Comparison of ENCODE assay signal across 14 cellular contexts in genomic region chr6:165184192-165184979, GRCh38.
DNase-seq lines count a peak whose midpoint lies in the region; ATAC-seq, FAIRE-seq and TF ChIP-seq lines count a peak whose summit lies in the region.
"Had no signal": no experiment of that assay in that cellular context is flagged by ENCODE, and none has a peak within 500 bp of the region (broad histone marks: within the 10 kb centered on the region; RNA-seq: fewer than 3 reads in every experiment).

No MANE protein-coding gene starts in this region.

- H3K4me1 ChIP-seq in HEK293 (ENCODE audit: control insufficient read depth, insufficient read depth, low read length): no peaks in the 10 kb centered on the region
- H3K4me1 ChIP-seq: esophagus muscularis mucosa had no signal

- H3K27ac ChIP-seq in HEK293 (ENCODE audit: extremely low read depth, low read depth, low read length): no peak overlapping the region
- H3K27ac ChIP-seq: esophagus muscularis mucosa had no signal

- no peaks in the 10 kb centered on the region for H3K36me3 ChIP-seq in HEK293 (ENCODE audit: control insufficient read depth in 2 of 2, insufficient read depth in 1 of 2, low read length in 2 of 2)
- H3K36me3 ChIP-seq: esophagus muscularis mucosa had no signal

- intact Hi-C loops in left cardiac atrium (cut with DNase I): no loop called here

- no peak for TF ChIP-seq CTCF in HEK293 (tag by site-specific recombination; IDR thresholded peaks at IDR 0.05)

- H3K9me3 ChIP-seq in HEK293 (ENCODE audit: control insufficient read depth, insufficient read depth, low read depth, low read length): no peaks in the 10 kb centered on the region
- H3K9me3 ChIP-seq: esophagus muscularis mucosa had no signal

- no peak for FAIRE-seq in RCC 7860 (lab: Jason Lieb, UNC)
- FAIRE-seq: colon had no signal

- peak; percentile 49 for DNase-seq in SKM-1 (lab: John Stamatoyannopoulos, UW; ENCODE audit: unreplicated experiment)
- DNase-seq in left cardiac atrium: peak; percentile 62
- peak; percentile 49 for DNase-seq in skeletal muscle cell (ENCODE audit: low read depth)
- DNase-seq in SIG-M5 treated with dmso at 0.1 percent for 504 hours (lab: John Stamatoyannopoulos, UW; ENCODE audit: unreplicated experiment): no peak
- no peak for DNase-seq in SIG-M5 (lab: John Stamatoyannopoulos, UW)
- no peak for DNase-seq in RCC 7860 (ENCODE audit: low spot score)
- DNase-seq: CD4-positive, CD25-positive, alpha-beta regulatory T cell; NCI-H1105; NCI-H526 treated with DMSO at 0.1 percent for 48 hours; SHP77 treated with DMSO at 0.1 percent for 48 hours had no signal

- CTCF ChIA-PET in HEK293 (lab: Yijun Ruan, JAX): interaction anchor here (1.4 kb wide), 1 partner anchor 47 kb away, joined by 4 read pairs; no protein-coding TSS in a partner anchor

- H3K4me3 ChIP-seq in HEK293 (ENCODE audit: low read depth, low read length): no peak overlapping the region
- no peak overlapping the region for H3K4me3 ChIP-seq in skeletal muscle cell (ENCODE audit: low read depth, low read length)
- H3K4me3 ChIP-seq: esophagus muscularis mucosa had no signal

- POLR2A ChIA-PET in HEK293 (lab: Yijun Ruan, JAX): no interaction called here

- ATAC-seq in left cardiac atrium (peak; percentile 55 to 83), GM21423 (IDR thresholded peaks at IDR 0.05; ENCODE audit: unreplicated experiment) (no peak)

TF ChIP-seq in HEK293, 187 proteins besides CTCF, POLR2A, EP300 and RAD21:
- TF ChIP-seq ZNF701 (tag by site-specific recombination; IDR thresholded peaks at IDR 0.05) (no peak), KLF7 (tag by site-specific recombination; IDR thresholded peaks at IDR 0.05; ENCODE audit: borderline replicate concordance) (no peak), BCL11B (tag by site-specific recombination; IDR thresholded peaks at IDR 0.05; ENCODE audit: low read depth) (no peak), SETDB1 (IDR thresholded peaks at IDR 0.05; ENCODE audit: insufficient read length, low read length) (no peak), ZSCAN5A (tag by site-specific recombination; IDR thresholded peaks at IDR 0.05) (no peak), KLF8 (tag by site-specific recombination; IDR thresholded peaks at IDR 0.05) (no peak), ZFHX2 (tag by site-specific recombination; conservative IDR thresholded peaks at IDR 0.05) (peak; percentile 94), YY1 (tag by site-specific recombination; IDR thresholded peaks at IDR 0.05) (no peak), ZNF16 (tag by site-specific recombination; IDR thresholded peaks at IDR 0.05; ENCODE audit: low read depth) (no peak), SCRT1 (tag by site-specific recombination; IDR thresholded peaks at IDR 0.05; ENCODE audit: borderline replicate concordance) (no peak), EGR2 (tag by site-specific recombination; IDR thresholded peaks at IDR 0.05; ENCODE audit: low read depth) (peak; percentile 96)
- TF ChIP-seq, protein P1, sequence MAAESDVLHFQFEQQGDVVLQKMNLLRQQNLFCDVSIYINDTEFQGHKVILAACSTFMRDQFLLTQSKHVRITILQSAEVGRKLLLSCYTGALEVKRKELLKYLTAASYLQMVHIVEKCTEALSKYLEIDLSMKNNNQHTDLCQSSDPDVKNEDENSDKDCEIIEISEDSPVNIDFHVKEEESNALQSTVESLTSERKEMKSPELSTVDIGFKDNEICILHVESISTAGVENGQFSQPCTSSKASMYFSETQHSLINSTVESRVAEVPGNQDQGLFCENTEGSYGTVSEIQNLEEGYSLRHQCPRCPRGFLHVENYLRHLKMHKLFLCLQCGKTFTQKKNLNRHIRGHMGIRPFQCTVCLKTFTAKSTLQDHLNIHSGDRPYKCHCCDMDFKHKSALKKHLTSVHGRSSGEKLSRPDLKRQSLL (tag by site-specific recombination; IDR thresholded peaks at IDR 0.05): no peak

Comparison
In these comparisons a context has a peak if more than half of its experiments do, and no peak if none do; other contexts are left out.
1. DNase-seq: peak in SKM-1 (single experiment), left cardiac atrium (single experiment) and skeletal muscle cell (single experiment); none in SIG-M5 treated with dmso at 0.1 percent for 504 hours (single experiment), SIG-M5 (single experiment) and RCC 7860 (single experiment).